ENCODE assay signal across 1 cellular context in genomic region chr13:95530178-95530577, GRCh38.
TF ChIP-seq lines count a peak whose summit lies in the region.

No MANE protein-coding gene starts in this region.

TF ChIP-seq in HepG2, 621 proteins besides CTCF, POLR2A, EP300 and RAD21 (continued from another document):
- TF ChIP-seq ARID5B (CRISPR knock-in tag; IDR thresholded peaks at IDR 0.05) (peak; percentile 53), ETV5 (CRISPR knock-in tag; IDR thresholded peaks at IDR 0.05; ENCODE audit: borderline replicate concordance) (peak; percentile 80; the same call in 1 of the 2 replicates), ZBTB46 (CRISPR knock-in tag; IDR thresholded peaks at IDR 0.05; ENCODE audit: borderline replicate concordance) (no peak), ZNF740 (CRISPR knock-in tag; IDR thresholded peaks at IDR 0.05) (no peak), ZNF646 (CRISPR knock-in tag; IDR thresholded peaks at IDR 0.05) (peak; percentile 57; the same call in 1 of the 2 replicates), SOX13 (IDR thresholded peaks at IDR 0.05) (no peak), SOX13 (CRISPR knock-in tag; conservative IDR thresholded peaks at IDR 0.05 in 1 of 2, IDR thresholded peaks at IDR 0.05 in 1 of 2) (peak in 1 of 2 experiments; percentile 21; a peak in 1 of 4 replicates), HOXA5 (CRISPR knock-in tag; IDR thresholded peaks at IDR 0.05) (no peak), CEBPG (CRISPR knock-in tag; IDR thresholded peaks at IDR 0.05) (peak; percentile 55; the same call in 1 of the 2 replicates), GABPA (IDR thresholded peaks at IDR 0.05; ENCODE audit: low read depth, low read length) (no peak), GABPA (CRISPR knock-in tag; IDR thresholded peaks at IDR 0.05; ENCODE audit: low read depth) (0 out of 2 replicates have a peak, but pooled peaks have one; percentile 28), ZNF644 (CRISPR knock-in tag; IDR thresholded peaks at IDR 0.05; ENCODE audit: low read depth) (0 out of 2 replicates have a peak, but pooled peaks have one; percentile 39), HOXA3 (CRISPR knock-in tag; IDR thresholded peaks at IDR 0.05) (no peak), MAZ (IDR thresholded peaks at IDR 0.05; ENCODE audit: borderline replicate concordance, low read depth, low read length) (no peak), MAZ (CRISPR knock-in tag; IDR thresholded peaks at IDR 0.05; ENCODE audit: low read depth) (no peak), CEBPB (IDR thresholded peaks at IDR 0.05; ENCODE audit: borderline replicate concordance, low read depth, low read length) (peak; percentile 53; the same call in 1 of the 2 replicates), FOXA1 (IDR thresholded peaks at IDR 0.05) (no peak), FOXA1 (CRISPR knock-in tag; IDR thresholded peaks at IDR 0.05) (peak; percentile 41; the same call in 1 of the 2 replicates), SSRP1 (CRISPR knock-in tag; IDR thresholded peaks at IDR 0.05) (no peak), ZSCAN22 (CRISPR knock-in tag; IDR thresholded peaks at IDR 0.05) (no peak), HMG20A (CRISPR knock-in tag; IDR thresholded peaks at IDR 0.05; ENCODE audit: borderline replicate concordance) (peak; percentile 37; the same call in 1 of the 2 replicates), KLF9 (CRISPR knock-in tag; IDR thresholded peaks at IDR 0.05; ENCODE audit: low read depth) (no peak)
